In the genomic region with DNA sequence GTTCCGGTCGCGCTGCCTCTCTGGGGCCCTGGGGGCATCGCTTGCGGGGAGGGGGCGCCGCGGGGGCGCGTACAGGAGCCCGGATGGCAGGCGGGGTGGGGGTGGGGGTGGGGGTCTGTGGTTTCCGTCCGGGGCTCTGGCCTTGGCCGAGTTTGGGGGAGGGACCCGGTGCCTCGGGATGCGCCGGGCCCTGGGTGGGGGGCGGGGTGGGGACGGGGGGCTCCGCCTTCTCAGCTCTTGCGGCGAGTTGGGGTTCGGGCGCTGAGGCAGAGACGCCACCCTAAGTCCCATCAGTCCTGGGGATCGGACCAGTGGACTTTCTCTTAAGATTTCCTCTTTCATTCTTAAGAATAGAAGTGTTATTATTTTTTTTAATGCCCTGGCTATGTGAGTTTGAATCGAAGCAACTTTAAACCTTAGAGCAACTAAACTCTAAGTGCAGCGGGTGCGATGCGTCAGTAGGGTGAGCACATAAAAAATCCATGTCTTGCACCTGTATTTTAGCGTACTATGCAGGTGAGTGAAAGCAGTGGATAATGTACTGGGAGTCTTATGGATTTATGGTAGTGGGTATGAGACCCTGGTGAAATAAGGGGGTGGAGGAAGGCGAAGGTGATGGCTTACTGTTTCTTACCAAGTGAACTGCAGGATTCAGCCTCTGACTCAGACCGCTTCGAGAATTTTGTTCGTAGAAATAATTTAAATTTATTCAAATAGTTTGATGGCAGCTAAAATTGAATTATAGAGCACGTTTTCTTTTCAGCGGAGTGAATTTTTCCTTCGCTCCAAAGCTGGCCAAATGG, we compare ENCODE assay signal across 2 cellular contexts.
TF ChIP-seq lines count a peak whose summit lies in the region.

No MANE protein-coding gene starts in this region.

TF ChIP-seq in SK-N-SH treated with all-trans-retinoic acid at 6 μM for 48 hours, 23 proteins besides CTCF, POLR2A, EP300 and RAD21 (continued from another document):
- no peak for TF ChIP-seq PPARA (CRISPR knock-in tag; IDR thresholded peaks at IDR 0.05; ENCODE audit: borderline replicate concordance)

TF ChIP-seq in GM12878, 131 proteins besides CTCF, POLR2A, EP300 and RAD21 (continued from another document):
- TF ChIP-seq, protein P1, sequence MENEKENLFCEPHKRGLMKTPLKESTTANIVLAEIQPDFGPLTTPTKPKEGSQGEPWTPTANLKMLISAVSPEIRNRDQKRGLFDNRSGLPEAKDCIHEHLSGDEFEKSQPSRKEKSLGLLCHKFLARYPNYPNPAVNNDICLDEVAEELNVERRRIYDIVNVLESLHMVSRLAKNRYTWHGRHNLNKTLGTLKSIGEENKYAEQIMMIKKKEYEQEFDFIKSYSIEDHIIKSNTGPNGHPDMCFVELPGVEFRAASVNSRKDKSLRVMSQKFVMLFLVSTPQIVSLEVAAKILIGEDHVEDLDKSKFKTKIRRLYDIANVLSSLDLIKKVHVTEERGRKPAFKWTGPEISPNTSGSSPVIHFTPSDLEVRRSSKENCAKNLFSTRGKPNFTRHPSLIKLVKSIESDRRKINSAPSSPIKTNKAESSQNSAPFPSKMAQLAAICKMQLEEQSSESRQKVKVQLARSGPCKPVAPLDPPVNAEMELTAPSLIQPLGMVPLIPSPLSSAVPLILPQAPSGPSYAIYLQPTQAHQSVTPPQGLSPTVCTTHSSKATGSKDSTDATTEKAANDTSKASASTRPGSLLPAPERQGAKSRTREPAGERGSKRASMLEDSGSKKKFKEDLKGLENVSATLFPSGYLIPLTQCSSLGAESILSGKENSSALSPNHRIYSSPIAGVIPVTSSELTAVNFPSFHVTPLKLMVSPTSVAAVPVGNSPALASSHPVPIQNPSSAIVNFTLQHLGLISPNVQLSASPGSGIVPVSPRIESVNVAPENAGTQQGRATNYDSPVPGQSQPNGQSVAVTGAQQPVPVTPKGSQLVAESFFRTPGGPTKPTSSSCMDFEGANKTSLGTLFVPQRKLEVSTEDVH (IDR thresholded peaks at IDR 0.05; ENCODE audit: low read depth, partially characterized antibody) = no peak
- TF ChIP-seq, protein P2, sequence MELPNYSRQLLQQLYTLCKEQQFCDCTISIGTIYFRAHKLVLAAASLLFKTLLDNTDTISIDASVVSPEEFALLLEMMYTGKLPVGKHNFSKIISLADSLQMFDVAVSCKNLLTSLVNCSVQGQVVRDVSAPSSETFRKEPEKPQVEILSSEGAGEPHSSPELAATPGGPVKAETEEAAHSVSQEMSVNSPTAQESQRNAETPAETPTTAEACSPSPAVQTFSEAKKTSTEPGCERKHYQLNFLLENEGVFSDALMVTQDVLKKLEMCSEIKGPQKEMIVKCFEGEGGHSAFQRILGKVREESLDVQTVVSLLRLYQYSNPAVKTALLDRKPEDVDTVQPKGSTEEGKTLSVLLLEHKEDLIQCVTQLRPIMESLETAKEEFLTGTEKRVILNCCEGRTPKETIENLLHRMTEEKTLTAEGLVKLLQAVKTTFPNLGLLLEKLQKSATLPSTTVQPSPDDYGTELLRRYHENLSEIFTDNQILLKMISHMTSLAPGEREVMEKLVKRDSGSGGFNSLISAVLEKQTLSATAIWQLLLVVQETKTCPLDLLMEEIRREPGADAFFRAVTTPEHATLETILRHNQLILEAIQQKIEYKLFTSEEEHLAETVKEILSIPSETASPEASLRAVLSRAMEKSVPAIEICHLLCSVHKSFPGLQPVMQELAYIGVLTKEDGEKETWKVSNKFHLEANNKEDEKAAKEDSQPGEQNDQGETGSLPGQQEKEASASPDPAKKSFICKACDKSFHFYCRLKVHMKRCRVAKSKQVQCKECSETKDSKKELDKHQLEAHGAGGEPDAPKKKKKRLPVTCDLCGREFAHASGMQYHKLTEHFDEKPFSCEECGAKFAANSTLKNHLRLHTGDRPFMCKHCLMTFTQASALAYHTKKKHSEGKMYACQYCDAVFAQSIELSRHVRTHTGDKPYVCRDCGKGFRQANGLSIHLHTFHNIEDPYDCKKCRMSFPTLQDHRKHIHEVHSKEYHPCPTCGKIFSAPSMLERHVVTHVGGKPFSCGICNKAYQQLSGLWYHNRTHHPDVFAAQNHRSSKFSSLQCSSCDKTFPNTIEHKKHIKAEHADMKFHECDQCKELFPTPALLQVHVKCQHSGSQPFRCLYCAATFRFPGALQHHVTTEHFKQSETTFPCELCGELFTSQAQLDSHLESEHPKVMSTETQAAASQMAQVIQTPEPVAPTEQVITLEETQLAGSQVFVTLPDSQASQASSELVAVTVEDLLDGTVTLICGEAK (IDR thresholded peaks at IDR 0.05; ENCODE audit: borderline replicate concordance) = peak; percentile 81
